In the genomic region with DNA sequence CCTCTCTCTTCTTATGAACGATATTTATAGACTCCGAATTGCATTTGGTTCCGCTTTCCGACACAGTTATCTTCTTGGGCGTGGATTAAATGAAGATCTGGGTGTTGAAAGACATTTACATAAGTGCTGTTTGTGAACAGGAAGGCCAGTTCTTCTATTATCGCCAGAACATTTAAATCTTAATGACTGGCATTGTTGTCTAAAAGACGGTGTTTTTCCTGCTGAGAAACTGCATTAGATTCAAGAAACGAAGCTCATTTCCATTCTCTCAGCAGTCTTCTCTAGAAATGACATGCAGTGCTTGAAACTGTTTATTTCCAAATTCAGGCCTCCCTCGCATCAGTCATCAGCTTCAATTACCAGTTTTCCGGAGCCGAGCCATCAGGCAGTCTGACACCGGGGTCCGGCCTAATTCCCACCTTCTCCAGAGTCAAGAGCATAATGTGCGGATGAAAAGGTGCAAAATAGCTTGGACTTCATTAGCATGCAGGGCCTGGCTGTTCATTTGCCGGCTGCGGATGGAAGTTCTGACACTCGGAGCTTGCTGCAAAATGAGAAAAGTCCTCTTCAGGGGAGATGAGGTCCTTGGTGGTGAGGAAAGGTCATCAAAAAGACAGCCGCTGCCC, we compare ENCODE assay signal across 18 cellular contexts. TPM values are rescaled to one million over a fixed set of nuclear protein-coding genes. Genes with fewer than 3 reads are reported as not detected.
A peak's percentile ranks its signal among the peaks of the same experiment; 100 is the strongest.
DNase-seq lines count a peak whose midpoint lies in the region; ATAC-seq and TF ChIP-seq lines count a peak whose summit lies in the region.
"Had no signal": no experiment of that assay in that cellular context is flagged by ENCODE, and none has a peak within 500 bp of the region (broad histone marks: within the 10 kb centered on the region; RNA-seq: fewer than 3 reads in every experiment).

No MANE protein-coding gene starts in this region.

- H3K4me3 ChIP-seq in iPS-15b (ENCODE audit: low read depth, low read length) = peak overlapping the region; percentile 18
- H3K4me3 ChIP-seq in stomach = no peak overlapping the region
- H3K4me3 ChIP-seq: transverse colon had no signal

- no peak overlapping the region for H3K9ac ChIP-seq in iPS-15b (ENCODE audit: low read depth, low read length)

- intact Hi-C loops in stomach (cut with DNase I; ENCODE audit: low total_unique reads) = no loop called here

- H3K4me1 Mint-ChIP-seq in stimulated activated effector memory CD8-positive, alpha-beta T cell treated with anti-CD3 and anti-CD28 coated beads, Interleukin-12 subunit alpha, Interleukin-12 subunit beta, amount 100 ng/mL, for 72 hours = no peaks in the 10 kb centered on the region

- H3K9me3 ChIP-seq in iPS-15b (ENCODE audit: control insufficient read depth, insufficient read depth, low read length) (no peaks in the 10 kb centered on the region), stomach (no peaks in the 10 kb centered on the region)
- H3K9me3 ChIP-seq: transverse colon had no signal

- no peak for TF ChIP-seq CTCF in stomach (IDR thresholded peaks at IDR 0.05)

- H3K27ac ChIP-seq in stomach = no peak overlapping the region
- H3K27ac ChIP-seq: transverse colon had no signal

- ATAC-seq in stimulated activated effector memory CD8-positive, alpha-beta T cell treated with anti-CD3 and anti-CD28 coated beads, Interleukin-12 subunit alpha, Interleukin-12 subunit beta, amount 100 ng/mL, for 72 hours = no peak
- ATAC-seq in activated naive CD4-positive, alpha-beta T cell treated with anti-CD3 and anti-CD28 coated beads, Interleukin-2, amount 50 U/mL, for 72 hours = no peak

- no peaks in the 10 kb centered on the region for H3K9me3 Mint-ChIP-seq in stimulated activated effector memory CD8-positive, alpha-beta T cell treated with anti-CD3 and anti-CD28 coated beads, Interleukin-12 subunit alpha, Interleukin-12 subunit beta, amount 100 ng/mL, for 72 hours
- H3K9me3 Mint-ChIP-seq in activated naive CD4-positive, alpha-beta T cell treated with anti-CD3 and anti-CD28 coated beads, Interleukin-2, amount 50 U/mL, for 72 hours = no peaks in the 10 kb centered on the region
- H3K9me3 Mint-ChIP-seq: activated naive CD8-positive, alpha-beta T cell treated with anti-CD3 and anti-CD28 coated beads, Interleukin-2, amount 10 ng/mL, durations not matched to agents 7 days and 5 days had no signal

- H3K36me3 ChIP-seq in iPS-15b (ENCODE audit: control insufficient read depth, insufficient read depth, low read length) (no peaks in the 10 kb centered on the region), stomach (no peaks in the 10 kb centered on the region)
- H3K36me3 ChIP-seq: transverse colon had no signal

- 32 to 45% (median 37%) methylated on average over 18 of the region's 18 CpGs for WGBS in stomach, 5 donors

- no peak for TF ChIP-seq EP300 in stomach (IDR thresholded peaks at IDR 0.05)

- H3K4me3 Mint-ChIP-seq in stimulated activated effector memory CD8-positive, alpha-beta T cell treated with anti-CD3 and anti-CD28 coated beads, Interleukin-12 subunit alpha, Interleukin-12 subunit beta, amount 100 ng/mL, for 72 hours = no peak overlapping the region
- H3K4me3 Mint-ChIP-seq: activated naive CD8-positive, alpha-beta T cell treated with anti-CD3 and anti-CD28 coated beads, Interleukin-2, amount 10 ng/mL, durations not matched to agents 7 days and 5 days had no signal

- no peaks in the 10 kb centered on the region for H3K36me3 Mint-ChIP-seq in stimulated activated effector memory CD8-positive, alpha-beta T cell treated with anti-CD3 and anti-CD28 coated beads, Interleukin-12 subunit alpha, Interleukin-12 subunit beta, amount 100 ng/mL, for 72 hours
- peaks cover 0 to 5% of the 10 kb centered on the region in 2 donors for H3K36me3 Mint-ChIP-seq in activated naive CD4-positive, alpha-beta T cell treated with anti-CD3 and anti-CD28 coated beads, Interleukin-2, amount 50 U/mL, for 72 hours

- no peak overlapping the region for H3K27ac Mint-ChIP-seq in stimulated activated effector memory CD8-positive, alpha-beta T cell treated with anti-CD3 and anti-CD28 coated beads, Interleukin-12 subunit alpha, Interleukin-12 subunit beta, amount 100 ng/mL, for 72 hours
- no peak overlapping the region for H3K27ac Mint-ChIP-seq in activated naive CD4-positive, alpha-beta T cell treated with anti-CD3 and anti-CD28 coated beads, Interleukin-2, amount 50 U/mL, for 72 hours
- H3K27ac Mint-ChIP-seq: activated naive CD8-positive, alpha-beta T cell treated with anti-CD3 and anti-CD28 coated beads, Interleukin-2, amount 10 ng/mL, durations not matched to agents 7 days and 5 days had no signal

- DNase-seq in CD1c-positive myeloid dendritic cell (ENCODE audit: extremely low spot score) = peak; percentile 52
- DNase-seq in MV-4-11 (lab: John Stamatoyannopoulos, UW) = peak; percentile 93
- peak; percentile 81 for DNase-seq in SIG-M5 (lab: John Stamatoyannopoulos, UW)
- no peak for DNase-seq in NCI-H1930 (lab: John Stamatoyannopoulos, UW)
- no peak for DNase-seq in stomach
- DNase-seq in stimulated activated effector memory CD8-positive, alpha-beta T cell treated with anti-CD3 and anti-CD28 coated beads, Interleukin-12 subunit alpha, Interleukin-12 subunit beta, amount 100 ng/mL, for 72 hours (ENCODE audit: low spot score in 2 of 2) = no peak
- DNase-seq in activated naive CD4-positive, alpha-beta T cell treated with anti-CD3 and anti-CD28 coated beads, Interleukin-2, amount 50 U/mL, for 72 hours (ENCODE audit: low spot score in 2 of 2) = no peak
- DNase-seq: activated CD4-positive, CD25-positive, alpha-beta regulatory T cell; activated naive CD8-positive, alpha-beta T cell treated with anti-CD3 and anti-CD28 coated beads, Interleukin-2, amount 10 ng/mL, durations not matched to agents 7 days and 5 days; DMS53; NCI-H1694 treated with DMSO at 0.1 percent for 48 hours; stimulated activated CD4-positive, alpha-beta T cell treated with anti-CD3 and anti-CD28 coated beads, Interleukin-1b, Interleukin-23, amount 100 ng/mL, for 48 hours; stimulated activated CD8-positive, alpha-beta memory T cell treated with anti-CD3 and anti-CD28 coated beads, Interleukin-4, amount 100 ng/mL, for 48 hours; transverse colon had no signal

- H3K27me3 ChIP-seq in iPS-15b (ENCODE audit: control insufficient read depth, insufficient read depth, low read length) = peaks cover 5% of the 10 kb centered on the region
- peaks cover 0 to 81% (median 34%) of the 10 kb centered on the region in 3 donors for H3K27me3 ChIP-seq in stomach

- peaks cover 26% of the 10 kb centered on the region for H3K4me1 ChIP-seq in iPS-15b (ENCODE audit: control insufficient read depth, insufficient read depth, low read length)
- no peaks in the 10 kb centered on the region for H3K4me1 ChIP-seq in stomach
- H3K4me1 ChIP-seq: transverse colon had no signal

- TF ChIP-seq POLR2A in stomach (IDR thresholded peaks at IDR 0.05) = no peak

RNA-seq across cellular contexts. Expression of a gene that starts 15.9 kb away (rescaled TPM):
- not detected for total RNA-seq in stomach
- polyA plus RNA-seq in stomach = not detected
- total RNA-seq in activated naive CD4-positive, alpha-beta T cell treated with anti-CD3 and anti-CD28 coated beads, Interleukin-2, amount 50 U/mL, for 72 hours = not detected
- total RNA-seq: cardiac septum, glomerular endothelial cell, HT1080, transverse colon had no signal

RNA-seq across cellular contexts. Expression of a gene that starts 35.7 kb away (rescaled TPM):
- 10 to 100 TPM; 11.7 to 23.2 (median 16.8) TPM for total RNA-seq in stomach
- polyA plus RNA-seq in stomach = 10 to 100 TPM; 13.1 to 38.2 (median 13.4) TPM
- total RNA-seq in activated naive CD4-positive, alpha-beta T cell treated with anti-CD3 and anti-CD28 coated beads, Interleukin-2, amount 50 U/mL, for 72 hours = 10 to 100 TPM; 12.2 to 19.5 TPM

Comparison
In these comparisons a context has a peak if more than half of its experiments do, and no peak if none do; other contexts are left out.
1. DNase-seq: peak in CD1c-positive myeloid dendritic cell (single experiment), MV-4-11 (single experiment) and SIG-M5 (single experiment); none in NCI-H1930 (0 of 2), stomach (single experiment), stimulated activated effector memory CD8-positive, alpha-beta T cell treated with anti-CD3 and anti-CD28 coated beads, Interleukin-12 subunit alpha, Interleukin-12 subunit beta, amount 100 ng/mL, for 72 hours (0 of 2) and activated naive CD4-positive, alpha-beta T cell treated with anti-CD3 and anti-CD28 coated beads, Interleukin-2, amount 50 U/mL, for 72 hours (0 of 2).